Comparison of ENCODE assay signal across 17 cellular contexts in genomic region chr9:96649620-96650323, GRCh38.
"Had no signal": no experiment of that assay in that cellular context is flagged by ENCODE, and none has a peak within 500 bp of the region (broad histone marks: within the 10 kb centered on the region; RNA-seq: fewer than 3 reads in every experiment).

No MANE protein-coding gene starts in this region.

- H3K4me3 Mint-ChIP-seq: activated CD4-positive, alpha-beta T cell treated with anti-CD3 and anti-CD28 coated beads for 36 hours; activated CD8-positive, alpha-beta T cell treated with anti-CD3 and anti-CD28 coated beads for 36 hours; activated naive CD4-positive, alpha-beta T cell treated with anti-CD3 and anti-CD28 coated beads for 36 hours; activated T-helper 1 cell treated with anti-CD3 and anti-CD28 coated beads, Interleukin-12 subunit alpha, Interleukin-12 subunit beta, Interleukin-2, Interleukin-4 antibody, amounts not matched to agents 30 ng/mL and 10 ng/mL and 1 ng/mL, durations not matched to agents 14 hours and 24 hours and 36 hours; natural killer cell had no signal

- DNase-seq: activated CD4-positive, alpha-beta T cell treated with anti-CD3 and anti-CD28 coated beads for 36 hours; activated CD8-positive, alpha-beta memory T cell treated with anti-CD3 and anti-CD28 coated beads, Interleukin-2, amount 50 U/mL, for 4 hours; activated CD8-positive, alpha-beta T cell treated with anti-CD3 and anti-CD28 coated beads for 36 hours; activated naive CD4-positive, alpha-beta T cell treated with anti-CD3 and anti-CD28 coated beads for 36 hours; caudate nucleus; cortex of kidney; foreskin fibroblast; left cardiac atrium; mucosa of descending colon; natural killer cell; stimulated activated CD4-positive, alpha-beta T cell treated with anti-CD3 and anti-CD28 coated beads, Interleukin-4, amount 100 ng/mL, for 24 hours; stomach; T1000 had no signal

- H3K27me3 ChIP-seq: stomach had no signal

- FAIRE-seq: urothelium cell line had no signal

- H3K27ac Mint-ChIP-seq: activated CD4-positive, alpha-beta T cell treated with anti-CD3 and anti-CD28 coated beads for 36 hours; activated CD8-positive, alpha-beta T cell treated with anti-CD3 and anti-CD28 coated beads for 36 hours; activated naive CD4-positive, alpha-beta T cell treated with anti-CD3 and anti-CD28 coated beads for 36 hours; activated T-helper 1 cell treated with anti-CD3 and anti-CD28 coated beads, Interleukin-12 subunit alpha, Interleukin-12 subunit beta, Interleukin-2, Interleukin-4 antibody, amounts not matched to agents 30 ng/mL and 10 ng/mL and 1 ng/mL, durations not matched to agents 14 hours and 24 hours and 36 hours had no signal

- H3K27me3 Mint-ChIP-seq: activated CD4-positive, alpha-beta T cell treated with anti-CD3 and anti-CD28 coated beads for 36 hours; activated CD8-positive, alpha-beta T cell treated with anti-CD3 and anti-CD28 coated beads for 36 hours had no signal

- H3K9me3 Mint-ChIP-seq: activated CD8-positive, alpha-beta T cell treated with anti-CD3 and anti-CD28 coated beads for 36 hours; activated naive CD4-positive, alpha-beta T cell treated with anti-CD3 and anti-CD28 coated beads for 36 hours; activated T-helper 1 cell treated with anti-CD3 and anti-CD28 coated beads, Interleukin-12 subunit alpha, Interleukin-12 subunit beta, Interleukin-2, Interleukin-4 antibody, amounts not matched to agents 30 ng/mL and 10 ng/mL and 1 ng/mL, durations not matched to agents 14 hours and 24 hours and 36 hours; natural killer cell had no signal

- H3K27ac ChIP-seq: stomach, VCaP had no signal

- ATAC-seq: activated CD4-positive, alpha-beta T cell treated with anti-CD3 and anti-CD28 coated beads for 36 hours; activated CD8-positive, alpha-beta T cell treated with anti-CD3 and anti-CD28 coated beads for 36 hours; left cardiac atrium; mucosa of descending colon; natural killer cell had no signal

- H3K9me3 ChIP-seq: mucosa of descending colon, stomach had no signal

- H3K4me3 ChIP-seq: lung, mucosa of descending colon, stomach had no signal
